ENCODE assay signal across 16 cellular contexts in genomic region chr9:8822667-8823025, GRCh38.
A peak's percentile ranks its signal among the peaks of the same experiment; 100 is the strongest.
DNase-seq lines count a peak whose midpoint lies in the region; ATAC-seq, FAIRE-seq and TF ChIP-seq lines count a peak whose summit lies in the region.
"Had no signal": no experiment of that assay in that cellular context is flagged by ENCODE, and none has a peak within 500 bp of the region (broad histone marks: within the 10 kb centered on the region; RNA-seq: fewer than 3 reads in every experiment).

No MANE protein-coding gene starts in this region.

- peak overlapping the region; percentile 77 to 83 for H3K27ac ChIP-seq in kidney (ENCODE audit: low read depth in 2 of 2, low read length in 2 of 2)
- H3K27ac ChIP-seq: BLaER1 had no signal

- DNase-seq in RCC 7860 (ENCODE audit: low spot score) (peak; percentile 17), kidney (no peak), nephron progenitor cell (no peak), LoVo (ENCODE audit: low spot score) (no peak), NCI-H446 treated with DMSO at 0.1 percent for 48 hours (lab: John Stamatoyannopoulos, UW) (no peak)
- no peak for DNase-seq in stimulated activated naive B cell treated with anti-CD40 and anti-IgM and Interleukin-4, amounts not matched to agents 10 μg/mL and 1 μg/mL and 100 μg/mL, for 72 hours
- DNase-seq: DMS153, EL, HFFc6, NCI-H1105, NCI-H1694 treated with DMSO at 0.1 percent for 48 hours, NCI-H748 treated with DMSO at 0.1 percent for 48 hours had no signal

- H3K9me3 Mint-ChIP-seq in nephron progenitor cell: no peaks in the 10 kb centered on the region
- H3K9me3 Mint-ChIP-seq in stimulated activated naive B cell treated with anti-CD40 and anti-IgM and Interleukin-4, amounts not matched to agents 10 μg/mL and 1 μg/mL and 100 μg/mL, for 72 hours: no peaks in the 10 kb centered on the region

- H3K36me3 Mint-ChIP-seq in nephron progenitor cell (ENCODE audit: low read depth): peaks cover 38% of the 10 kb centered on the region
- H3K36me3 Mint-ChIP-seq in stimulated activated naive B cell treated with anti-CD40 and anti-IgM and Interleukin-4, amounts not matched to agents 10 μg/mL and 1 μg/mL and 100 μg/mL, for 72 hours: no peaks in the 10 kb centered on the region

- H3K9me3 ChIP-seq in kidney (ENCODE audit: control insufficient read depth in 1 of 2, low read length in 2 of 2): no peaks in the 10 kb centered on the region
- H3K9me3 ChIP-seq: BLaER1 had no signal

- ATAC-seq in HG02798 (IDR thresholded peaks at IDR 0.05; ENCODE audit: poor library complexity, unreplicated experiment): no peak
- no peak for ATAC-seq in stimulated activated naive B cell treated with anti-CD40 and anti-IgM and Interleukin-4, amounts not matched to agents 10 μg/mL and 1 μg/mL and 100 μg/mL, for 72 hours (replicated peaks)

- FAIRE-seq in RCC 7860 (lab: Jason Lieb, UNC) (no peak), kidney (lab: Jason Lieb, UNC) (no peak)
- FAIRE-seq: H1 had no signal

- peaks cover 6% of the 10 kb centered on the region for H3K27me3 Mint-ChIP-seq in nephron progenitor cell (ENCODE audit: low read depth, poor library complexity)
- no peaks in the 10 kb centered on the region for H3K27me3 Mint-ChIP-seq in stimulated activated naive B cell treated with anti-CD40 and anti-IgM and Interleukin-4, amounts not matched to agents 10 μg/mL and 1 μg/mL and 100 μg/mL, for 72 hours

- intact Hi-C loops in kidney (cut with DNase I): no loop called here

- H3K4me3 Mint-ChIP-seq in nephron progenitor cell: no peak overlapping the region
- H3K4me3 Mint-ChIP-seq in stimulated activated naive B cell treated with anti-CD40 and anti-IgM and Interleukin-4, amounts not matched to agents 10 μg/mL and 1 μg/mL and 100 μg/mL, for 72 hours: no peak overlapping the region
- H3K4me3 Mint-ChIP-seq: HFFc6 had no signal

- TF ChIP-seq CTCF in kidney (IDR thresholded peaks at IDR 0.05; ENCODE audit: borderline replicate concordance, extremely low read depth, insufficient read depth) (no peak), nephron progenitor cell (IDR thresholded peaks at IDR 0.05) (no peak)

- no peaks in the 10 kb centered on the region for H3K36me3 ChIP-seq in kidney (ENCODE audit: control insufficient read depth in 1 of 2, insufficient read depth in 2 of 2, low read length in 2 of 2)
- H3K36me3 ChIP-seq: BLaER1 had no signal

- H3K9ac ChIP-seq in kidney (ENCODE audit: low read length in 2 of 2): peak overlapping the region in 1 of 2 donors; percentile 47
- H3K9ac ChIP-seq: BLaER1, KMS-11 had no signal

- H3K4me1 ChIP-seq in kidney (ENCODE audit: control insufficient read depth in 1 of 2, insufficient read depth in 1 of 2, low read depth in 1 of 2, low read length in 2 of 2): peaks cover 2 to 15% of the 10 kb centered on the region in 2 donors
- H3K4me1 ChIP-seq: BLaER1 had no signal

- H3K4me1 Mint-ChIP-seq in nephron progenitor cell: peaks cover 24% of the 10 kb centered on the region
- no peaks in the 10 kb centered on the region for H3K4me1 Mint-ChIP-seq in stimulated activated naive B cell treated with anti-CD40 and anti-IgM and Interleukin-4, amounts not matched to agents 10 μg/mL and 1 μg/mL and 100 μg/mL, for 72 hours

- H3K4me3 ChIP-seq in kidney (ENCODE audit: low read length in 2 of 2): peak overlapping the region in 1 of 2 donors; percentile 40
- H3K4me3 ChIP-seq: BLaER1 had no signal

- H3K27ac Mint-ChIP-seq in nephron progenitor cell: peak overlapping the region; percentile 40
- H3K27ac Mint-ChIP-seq in stimulated activated naive B cell treated with anti-CD40 and anti-IgM and Interleukin-4, amounts not matched to agents 10 μg/mL and 1 μg/mL and 100 μg/mL, for 72 hours: no peak overlapping the region
- H3K27ac Mint-ChIP-seq: HFFc6 had no signal
